Comparison of ENCODE assay signal across 8 cellular contexts in genomic region chr12:62435337-62436163, GRCh38. TPM values are rescaled to one million over a fixed set of nuclear protein-coding genes. Genes with fewer than 3 reads are reported as not detected.
DNase-seq lines count a peak whose midpoint lies in the region; ATAC-seq, FAIRE-seq and TF ChIP-seq lines count a peak whose summit lies in the region.

No MANE protein-coding gene starts in this region.

- no peak overlapping the region for H3K27ac ChIP-seq in gastrocnemius medialis

- in situ Hi-C loops in gastrocnemius medialis (cut with MboI; ENCODE audit: low sequenced_read_pairs in 4 of 4) = loop anchor here in 3 of 4 donors (5.0 to 10.0 kb wide), 2 partner anchors 357 to 359 kb away; no protein-coding TSS in a partner anchor

- FAIRE-seq in bronchial epithelial cell (lab: Jason Lieb, UNC) = no peak

- ATAC-seq in GM21528 (IDR thresholded peaks at IDR 0.05; ENCODE audit: low FRiP score, unreplicated experiment) = peak; percentile 83
- ATAC-seq in gastrocnemius medialis = peak in 1 of 2 donors; percentile 26

- TF ChIP-seq POLR2A in gastrocnemius medialis (IDR thresholded peaks at IDR 0.05) = no peak

- intact Hi-C loops in gastrocnemius medialis (cut with DNase I; ENCODE audit: low total_unique reads) = loop anchor here (2.0 kb wide), 1 partner anchor 31 kb away; the partner anchor contains the start of gene MON2

- TF ChIP-seq CTCF in bronchial epithelial cell (IDR thresholded peaks at IDR 0.05; ENCODE audit: insufficient read depth, low read length, severe bottlenecking) = peak; percentile 51
- TF ChIP-seq CTCF in gastrocnemius medialis (IDR thresholded peaks at IDR 0.05 in 4 of 5, conservative IDR thresholded peaks at IDR 0.05 in 1 of 5) = peak in 1 of 5 experiments; percentile 37

- H3K4me3 ChIP-seq in bronchial epithelial cell (ENCODE audit: low read depth, low read length) (peak overlapping the region; percentile 27), gastrocnemius medialis (peak overlapping the region; percentile 44 to 51 (median 48))

- H3K27me3 ChIP-seq in bronchial epithelial cell (ENCODE audit: control insufficient read depth, insufficient read depth, low read length) (no peaks in the 10 kb centered on the region), gastrocnemius medialis (peaks cover 21 to 36% (median 23%) of the 10 kb centered on the region in 3 donors)

- no peaks in the 10 kb centered on the region for H3K9me3 ChIP-seq in gastrocnemius medialis

- no peaks in the 10 kb centered on the region for H3K36me3 ChIP-seq in bronchial epithelial cell (ENCODE audit: control insufficient read depth, insufficient read depth, low read length)
- H3K36me3 ChIP-seq in gastrocnemius medialis = no peaks in the 10 kb centered on the region

- H3K4me1 ChIP-seq in gastrocnemius medialis = peaks cover 4 to 6% of the 10 kb centered on the region in 2 donors

- DNase-seq in Daoy (ENCODE audit: low read depth) = peak; percentile 64
- peak; percentile 57 for DNase-seq in HuH-7.5 (ENCODE audit: low spot score)
- DNase-seq in T-helper 1 cell = peak; percentile 6 to 32 (median 6)
- DNase-seq in bronchial epithelial cell (ENCODE audit: low read depth) = peak; percentile 22
- DNase-seq in iPS-NIHi7 (ENCODE audit: extremely low spot score) = peak; percentile 80
- no peak for DNase-seq in gastrocnemius medialis
- no peak for DNase-seq in OCI-M2 (lab: John Stamatoyannopoulos, UW; ENCODE audit: unreplicated experiment)

RNA-seq across cellular contexts. Expression of gene MON2, which starts 31.1 kb away (rescaled TPM):
- 18.2 and 27.9 TPM in 2 replicates for total RNA-seq in Daoy (2014; rRNA removed; shearing (Covaris generic))
- total RNA-seq in bronchial epithelial cell (19.6 and 21.3 TPM in 2 replicates), gastrocnemius medialis (10 to 100 TPM in 3 of 4 donors, 1 to 10 TPM in 1; 9.2 to 57.2 (median 12.9) TPM)

Comparison
In these comparisons a context has a peak if more than half of its experiments do, and no peak if none do; other contexts are left out.
1. DNase-seq: peak in Daoy (single experiment), HuH-7.5 (single experiment), T-helper 1 cell (5 of 5), bronchial epithelial cell (single experiment) and iPS-NIHi7 (single experiment); none in gastrocnemius medialis (0 of 2) and OCI-M2 (single experiment).